In the genomic region with DNA sequence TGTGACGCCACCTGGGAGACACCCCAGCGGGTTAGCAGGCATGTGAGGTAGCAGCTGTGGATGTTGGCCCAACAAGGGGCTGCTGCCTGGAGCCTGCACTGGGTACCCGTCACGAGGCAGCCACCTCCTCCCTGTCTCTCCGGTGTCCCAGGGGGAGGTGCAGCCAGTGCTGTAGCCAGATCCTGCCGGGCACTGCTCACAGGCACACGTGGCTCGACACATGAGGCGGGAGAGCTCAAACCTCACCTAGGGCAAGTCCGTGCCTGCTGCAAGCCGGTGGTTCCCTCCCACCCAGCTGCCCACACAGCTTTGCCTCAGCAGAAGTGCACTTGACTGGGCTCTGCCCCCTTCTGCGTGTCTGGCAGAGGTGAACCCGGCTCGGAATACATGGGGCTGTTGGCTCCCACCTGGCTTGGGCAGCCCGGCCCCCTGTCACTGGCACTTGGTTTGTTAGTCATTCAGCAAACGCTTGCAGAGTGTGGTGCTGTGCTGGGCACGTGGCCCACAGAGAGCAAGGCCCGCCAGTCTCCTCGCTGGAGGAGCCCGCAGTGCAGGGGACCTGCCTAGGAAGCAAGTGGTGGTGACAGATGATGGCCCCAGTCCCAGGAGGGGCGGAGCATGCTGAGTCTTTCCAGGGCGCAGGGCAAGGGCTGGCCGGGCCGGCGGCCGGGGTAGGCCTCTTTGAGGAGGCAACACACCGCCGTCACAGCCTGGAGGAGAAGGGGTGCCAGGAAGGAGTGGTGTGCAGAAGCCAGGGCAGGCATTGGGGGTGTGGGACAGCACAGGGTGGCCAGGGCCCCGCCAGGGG, we compare ENCODE assay signal across 9 cellular contexts. TPM values are rescaled to one million over a fixed set of nuclear protein-coding genes. Genes with fewer than 3 reads are reported as not detected.
A peak's percentile ranks its signal among the peaks of the same experiment; 100 is the strongest.
DNase-seq lines count a peak whose midpoint lies in the region; ATAC-seq lines count a peak whose summit lies in the region.
"Had no signal": no experiment of that assay in that cellular context is flagged by ENCODE, and none has a peak within 500 bp of the region (broad histone marks: within the 10 kb centered on the region; RNA-seq: fewer than 3 reads in every experiment).

No MANE protein-coding gene starts in this region.

- 41 to 42% methylated on average over 29 of the region's 29 CpGs for WGBS in esophagus, 2 donors

- peaks cover 0 to 4% of the 10 kb centered on the region in 2 donors for H3K27me3 Mint-ChIP-seq in natural killer cell treated with Interleukin-12 subunit alpha and Interleukin-12 subunit beta and Interleukin-15 and Interleukin-18, amount 100 ng/mL, for 72 hours
- H3K27me3 Mint-ChIP-seq: CD4-positive, alpha-beta T cell had no signal

- no peaks in the 10 kb centered on the region for H3K36me3 Mint-ChIP-seq in natural killer cell treated with Interleukin-12 subunit alpha and Interleukin-12 subunit beta and Interleukin-15 and Interleukin-18, amount 100 ng/mL, for 72 hours

- peaks cover 15 to 31% of the 10 kb centered on the region in 2 donors for H3K4me1 ChIP-seq in esophagus (ENCODE audit: control insufficient read depth in 2 of 2, insufficient read depth in 2 of 2, low read length in 1 of 2)

- no peaks in the 10 kb centered on the region for H3K36me3 ChIP-seq in esophagus (ENCODE audit: control insufficient read depth in 2 of 2, insufficient read depth in 2 of 2, low read length in 1 of 2)

- H3K9me3 Mint-ChIP-seq in natural killer cell treated with Interleukin-12 subunit alpha and Interleukin-12 subunit beta and Interleukin-15 and Interleukin-18, amount 100 ng/mL, for 72 hours, result no peaks in the 10 kb centered on the region
- H3K9me3 Mint-ChIP-seq: CD4-positive, alpha-beta T cell had no signal

- H3K27ac ChIP-seq in esophagus (ENCODE audit: low read depth in 2 of 2, low read length in 1 of 2), result peak overlapping the region; percentile 91 to 93

- H3K4me1 Mint-ChIP-seq in natural killer cell treated with Interleukin-12 subunit alpha and Interleukin-12 subunit beta and Interleukin-15 and Interleukin-18, amount 100 ng/mL, for 72 hours (ENCODE audit: low read depth in 2 of 2), result peaks cover 18 to 19% of the 10 kb centered on the region in 2 donors

- DNase-seq in DMS53 (lab: John Stamatoyannopoulos, UW) (peak; percentile 98), NCI-H345 treated with DMSO at 0.1 percent for 48 hours (lab: John Stamatoyannopoulos, UW; ENCODE audit: unreplicated experiment) (peak; percentile 87), occipital lobe (lab: John Stamatoyannopoulos, UW) (peak; percentile 60), islet precursor cell (no peak)
- no peak for DNase-seq in natural killer cell treated with Interleukin-12 subunit alpha and Interleukin-12 subunit beta and Interleukin-15 and Interleukin-18, amount 100 ng/mL, for 72 hours (ENCODE audit: low spot score)
- DNase-seq: CD4-positive, alpha-beta T cell had no signal

- no peak overlapping the region for H3K4me3 ChIP-seq in esophagus (ENCODE audit: low read depth in 1 of 2, low read length in 2 of 2)

- H3K4me3 Mint-ChIP-seq in natural killer cell treated with Interleukin-12 subunit alpha and Interleukin-12 subunit beta and Interleukin-15 and Interleukin-18, amount 100 ng/mL, for 72 hours, result no peak overlapping the region
- H3K4me3 Mint-ChIP-seq: CD4-positive, alpha-beta T cell had no signal

- H3K27ac Mint-ChIP-seq in natural killer cell treated with Interleukin-12 subunit alpha and Interleukin-12 subunit beta and Interleukin-15 and Interleukin-18, amount 100 ng/mL, for 72 hours, result no peak overlapping the region
- H3K27ac Mint-ChIP-seq: CD4-positive, alpha-beta T cell had no signal

- no peaks in the 10 kb centered on the region for H3K27me3 ChIP-seq in esophagus (ENCODE audit: control insufficient read depth in 1 of 2, insufficient read depth in 2 of 2, low read length in 2 of 2)

- ATAC-seq in GM19395 (IDR thresholded peaks at IDR 0.05; ENCODE audit: unreplicated experiment), result no peak
- no peak for ATAC-seq in GM19351 (IDR thresholded peaks at IDR 0.05; ENCODE audit: unreplicated experiment)
- no peak for ATAC-seq in natural killer cell treated with Interleukin-12 subunit alpha and Interleukin-12 subunit beta and Interleukin-15 and Interleukin-18, amount 100 ng/mL, for 72 hours

- H3K9me3 ChIP-seq in esophagus (ENCODE audit: control insufficient read depth in 2 of 2, insufficient read depth in 1 of 2, low read depth in 1 of 2, low read length in 1 of 2), result no peaks in the 10 kb centered on the region

RNA-seq across cellular contexts. Expression of gene SH3TC1, which starts 10.1 kb away (rescaled TPM):
- polyA plus RNA-seq in esophagus, result 10 to 100 TPM; 18.0 to 19.2 TPM
- 2.5 TPM for total RNA-seq in occipital lobe
- 10 to 100 TPM in 1 of 2 donors, 1 to 10 TPM in 1; 6.4 to 15.5 TPM for total RNA-seq in natural killer cell treated with Interleukin-12 subunit alpha and Interleukin-12 subunit beta and Interleukin-15 and Interleukin-18, amount 100 ng/mL, for 72 hours

RNA-seq across cellular contexts. Expression of gene ABLIM2, which starts 30.3 kb away (rescaled TPM):
- 10 to 100 TPM; 12.4 to 14.4 TPM for polyA plus RNA-seq in esophagus
- total RNA-seq in occipital lobe, result 18.4 TPM
- under 1 TPM; 0.24 to 0.25 TPM for total RNA-seq in natural killer cell treated with Interleukin-12 subunit alpha and Interleukin-12 subunit beta and Interleukin-15 and Interleukin-18, amount 100 ng/mL, for 72 hours

Comparison
In these comparisons a context has a peak if more than half of its experiments do, and no peak if none do; other contexts are left out.
1. DNase-seq: peak in DMS53 (single experiment), NCI-H345 treated with DMSO at 0.1 percent for 48 hours (single experiment) and occipital lobe (single experiment); none in islet precursor cell (single experiment) and natural killer cell treated with Interleukin-12 subunit alpha and Interleukin-12 subunit beta and Interleukin-15 and Interleukin-18, amount 100 ng/mL, for 72 hours (single experiment).
2. RNA of gene ABLIM2, which starts 30.3 kb away (total RNA-seq): 18.4 TPM in occipital lobe (single experiment); 0.24 to 0.25 TPM in natural killer cell treated with Interleukin-12 subunit alpha and Interleukin-12 subunit beta and Interleukin-15 and Interleukin-18, amount 100 ng/mL, for 72 hours; every median in the first group is over 10 times any median in the second.